Comparison of ENCODE assay signal across 13 cellular contexts in the genomic region with DNA sequence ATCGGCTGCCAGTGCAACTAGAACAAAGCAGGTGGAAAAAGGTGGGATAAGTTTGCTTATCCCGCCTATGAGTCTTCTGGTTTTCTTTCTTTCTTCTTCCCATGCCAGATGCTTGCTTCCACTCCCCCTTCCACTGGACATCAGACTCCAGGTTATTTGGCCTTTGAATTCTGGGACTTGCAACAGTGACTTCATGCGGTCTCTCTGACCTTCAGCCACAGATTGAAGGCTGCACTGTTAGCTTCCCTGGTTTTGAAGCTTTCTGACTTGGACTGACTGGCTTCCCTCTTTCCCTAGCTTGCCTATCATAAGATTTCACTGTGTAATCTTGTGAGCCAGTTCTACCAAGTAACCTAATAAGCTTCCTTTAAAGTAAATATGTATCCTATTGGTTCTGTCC.
DNase-seq lines count a peak whose midpoint lies in the region; ATAC-seq and TF ChIP-seq lines count a peak whose summit lies in the region.
"Had no signal": no experiment of that assay in that cellular context is flagged by ENCODE, and none has a peak within 500 bp of the region (broad histone marks: within the 10 kb centered on the region; RNA-seq: fewer than 3 reads in every experiment).

No MANE protein-coding gene starts in this region.

- TF ChIP-seq CTCF in MCF 10A (IDR thresholded peaks at IDR 0.05; ENCODE audit: unreplicated experiment) = no peak
- TF ChIP-seq CTCF in breast epithelium (IDR thresholded peaks at IDR 0.05) = no peak
- TF ChIP-seq CTCF in neural progenitor cell (IDR thresholded peaks at IDR 0.05) = no peak
- TF ChIP-seq CTCF in upper lobe of right lung (IDR thresholded peaks at IDR 0.05) = no peak

- no peak for TF ChIP-seq POLR2A in breast epithelium (IDR thresholded peaks at IDR 0.05)
- TF ChIP-seq POLR2A in GM18505 (IDR thresholded peaks at IDR 0.05; ENCODE audit: borderline replicate concordance, extremely low read depth, insufficient read depth, insufficient read length) = no peak

- POLR2A ChIA-PET in MCF 10A (lab: Yijun Ruan, JAX) = no interaction called here

- H4K20me1 ChIP-seq in neural progenitor cell (ENCODE audit: low read depth) = no peaks in the 10 kb centered on the region
- H4K20me1 ChIP-seq: BLaER1 treated with 17β-estradiol and CSF1 and Interleukin-3, amounts not matched to agents 10 nM and 100 nM had no signal

- H3K27me3 Mint-ChIP-seq in MCF 10A (ENCODE audit: insufficient read depth, unreplicated experiment) (no peaks in the 10 kb centered on the region), neural progenitor cell (ENCODE audit: insufficient read depth, low read depth) (no peaks in the 10 kb centered on the region)
- H3K27me3 Mint-ChIP-seq: CD4-positive, CD25-positive, alpha-beta regulatory T cell had no signal

- DNase-seq in MCF 10A (ENCODE audit: unreplicated experiment) (no peak), breast epithelium (ENCODE audit: low spot score in 2 of 2) (no peak), adipocyte (ENCODE audit: low read depth) (no peak), neural progenitor cell (ENCODE audit: low spot score) (no peak), upper lobe of right lung (no peak), aorta (no peak)
- DNase-seq: 8988T; ACHN; CD4-positive, CD25-positive, alpha-beta regulatory T cell; GOT3 had no signal

- no TSS peak for BruUV-seq in MCF 10A (replicated peaks; lab: Mats Ljungman, UMichigan)

- H3K36me3 Mint-ChIP-seq in MCF 10A (ENCODE audit: insufficient read depth, unreplicated experiment) (no peaks in the 10 kb centered on the region), neural progenitor cell (no peaks in the 10 kb centered on the region)
- H3K36me3 Mint-ChIP-seq: CD4-positive, CD25-positive, alpha-beta regulatory T cell had no signal

- ATAC-seq in upper lobe of right lung = no peak
- ATAC-seq in GM18505 (IDR thresholded peaks at IDR 0.05; ENCODE audit: unreplicated experiment) = no peak
- no peak for ATAC-seq in aorta (ENCODE audit: low FRiP score)

- CTCF ChIA-PET in MCF 10A (lab: Yijun Ruan, JAX) = no interaction called here

- H3K36me3 ChIP-seq in breast epithelium = no peaks in the 10 kb centered on the region
- H3K36me3 ChIP-seq in adipocyte (ENCODE audit: control insufficient read depth, insufficient read depth, low read length, severe bottlenecking) = no peaks in the 10 kb centered on the region
- H3K36me3 ChIP-seq in neural progenitor cell = no peaks in the 10 kb centered on the region
- no peaks in the 10 kb centered on the region for H3K36me3 ChIP-seq in upper lobe of right lung
- H3K36me3 ChIP-seq in aorta (ENCODE audit: control insufficient read depth in 1 of 2, insufficient read depth in 2 of 2, low read length in 1 of 2) = no peaks in the 10 kb centered on the region
- H3K36me3 ChIP-seq: BLaER1 treated with 17β-estradiol and CSF1 and Interleukin-3, amounts not matched to agents 10 nM and 100 nM; HAP-1 had no signal

- H3K27me3 ChIP-seq in breast epithelium = no peaks in the 10 kb centered on the region
- H3K27me3 ChIP-seq in adipocyte (replicated peaks; ENCODE audit: control insufficient read depth, insufficient read depth, low read length) = no peaks in the 10 kb centered on the region
- H3K27me3 ChIP-seq in neural progenitor cell = no peaks in the 10 kb centered on the region
- H3K27me3 ChIP-seq in upper lobe of right lung = no peaks in the 10 kb centered on the region
- no peaks in the 10 kb centered on the region for H3K27me3 ChIP-seq in aorta (ENCODE audit: control insufficient read depth in 1 of 2, insufficient read depth in 2 of 2, low read length in 1 of 2)
- H3K27me3 ChIP-seq: BLaER1 treated with 17β-estradiol and CSF1 and Interleukin-3, amounts not matched to agents 10 nM and 100 nM had no signal

- H3K9me3 Mint-ChIP-seq in MCF 10A (ENCODE audit: unreplicated experiment) = no peaks in the 10 kb centered on the region
- no peaks in the 10 kb centered on the region for H3K9me3 Mint-ChIP-seq in neural progenitor cell

- H3K4me1 Mint-ChIP-seq in MCF 10A (ENCODE audit: insufficient read depth, unreplicated experiment) (peaks cover 6% of the 10 kb centered on the region), neural progenitor cell (no peaks in the 10 kb centered on the region)

- no peaks in the 10 kb centered on the region for H3K4me1 ChIP-seq in breast epithelium
- H3K4me1 ChIP-seq in adipocyte (ENCODE audit: control insufficient read depth, insufficient read depth, low read length) = peaks cover 21% of the 10 kb centered on the region
- H3K4me1 ChIP-seq in neural progenitor cell = no peaks in the 10 kb centered on the region
- no peaks in the 10 kb centered on the region for H3K4me1 ChIP-seq in upper lobe of right lung
- no peaks in the 10 kb centered on the region for H3K4me1 ChIP-seq in aorta (ENCODE audit: control insufficient read depth in 1 of 2, insufficient read depth in 2 of 2, low read length in 2 of 2)
- H3K4me1 ChIP-seq: BLaER1 treated with 17β-estradiol and CSF1 and Interleukin-3, amounts not matched to agents 10 nM and 100 nM; HAP-1 had no signal

- H3K27ac Mint-ChIP-seq in MCF 10A (ENCODE audit: low read depth, unreplicated experiment) (peak overlapping the region; percentile 64), neural progenitor cell (no peak overlapping the region)
- H3K27ac Mint-ChIP-seq: CD4-positive, CD25-positive, alpha-beta regulatory T cell had no signal

- H3K9ac ChIP-seq in adipocyte (ENCODE audit: low read length) = peak overlapping the region; percentile 76
- no peak overlapping the region for H3K9ac ChIP-seq in neural progenitor cell
- H3K9ac ChIP-seq: BLaER1 treated with 17β-estradiol and CSF1 and Interleukin-3, amounts not matched to agents 10 nM and 100 nM had no signal

- H2AFZ ChIP-seq in neural progenitor cell (replicated peaks) = peak overlapping the region; percentile 14

- H3K9me3 ChIP-seq in breast epithelium (no peaks in the 10 kb centered on the region), adipocyte (ENCODE audit: control insufficient read depth, low read length) (peaks cover 7% of the 10 kb centered on the region), neural progenitor cell (ENCODE audit: low read depth) (no peaks in the 10 kb centered on the region), upper lobe of right lung (no peaks in the 10 kb centered on the region), aorta (ENCODE audit: control insufficient read depth, low read length) (no peaks in the 10 kb centered on the region)
- H3K9me3 ChIP-seq: BLaER1 treated with 17β-estradiol and CSF1 and Interleukin-3, amounts not matched to agents 10 nM and 100 nM; HAP-1 had no signal

- H3F3A ChIP-seq in neural progenitor cell (ENCODE audit: low read depth) = no peaks in the 10 kb centered on the region

- H3K4me3 ChIP-seq in breast epithelium (no peak overlapping the region), adipocyte (ENCODE audit: low read length) (no peak overlapping the region), neural progenitor cell (no peak overlapping the region), upper lobe of right lung (no peak overlapping the region), aorta (ENCODE audit: low read length in 2 of 2) (no peak overlapping the region)
- H3K4me3 ChIP-seq: BLaER1 treated with 17β-estradiol and CSF1 and Interleukin-3, amounts not matched to agents 10 nM and 100 nM; HAP-1 had no signal

- intact Hi-C loops in MCF 10A (cut with micrococcal nuclease) (no loop called here), breast epithelium (cut with DNase I; ENCODE audit: low total_unique reads) (no loop called here), upper lobe of right lung (cut with DNase I) (no loop called here), aorta (cut with DNase I) (no loop called here)

- H3K4me3 Mint-ChIP-seq in MCF 10A (ENCODE audit: unreplicated experiment) = no peak overlapping the region
- H3K4me3 Mint-ChIP-seq in neural progenitor cell = no peak overlapping the region
- H3K4me3 Mint-ChIP-seq: CD4-positive, CD25-positive, alpha-beta regulatory T cell had no signal

- H3K27ac ChIP-seq in breast epithelium (no peak overlapping the region), neural progenitor cell (no peak overlapping the region), upper lobe of right lung (peak overlapping the region; percentile 9), aorta (ENCODE audit: low read depth in 1 of 2, low read length in 2 of 2) (no peak overlapping the region)
- H3K27ac ChIP-seq: BLaER1 treated with 17β-estradiol and CSF1 and Interleukin-3, amounts not matched to agents 10 nM and 100 nM had no signal

- no peaks in the 10 kb centered on the region for H3K79me2 ChIP-seq in neural progenitor cell (ENCODE audit: low read depth)

- WGBS in aorta, 2 donors = 91 to 96% methylated on average over 3 of the region's 3 CpGs

- no peak overlapping the region for H3K4me2 ChIP-seq in neural progenitor cell
- H3K4me2 ChIP-seq: BLaER1 treated with 17β-estradiol and CSF1 and Interleukin-3, amounts not matched to agents 10 nM and 100 nM had no signal
